Comparison of ENCODE assay signal across 8 cellular contexts in the genomic region with DNA sequence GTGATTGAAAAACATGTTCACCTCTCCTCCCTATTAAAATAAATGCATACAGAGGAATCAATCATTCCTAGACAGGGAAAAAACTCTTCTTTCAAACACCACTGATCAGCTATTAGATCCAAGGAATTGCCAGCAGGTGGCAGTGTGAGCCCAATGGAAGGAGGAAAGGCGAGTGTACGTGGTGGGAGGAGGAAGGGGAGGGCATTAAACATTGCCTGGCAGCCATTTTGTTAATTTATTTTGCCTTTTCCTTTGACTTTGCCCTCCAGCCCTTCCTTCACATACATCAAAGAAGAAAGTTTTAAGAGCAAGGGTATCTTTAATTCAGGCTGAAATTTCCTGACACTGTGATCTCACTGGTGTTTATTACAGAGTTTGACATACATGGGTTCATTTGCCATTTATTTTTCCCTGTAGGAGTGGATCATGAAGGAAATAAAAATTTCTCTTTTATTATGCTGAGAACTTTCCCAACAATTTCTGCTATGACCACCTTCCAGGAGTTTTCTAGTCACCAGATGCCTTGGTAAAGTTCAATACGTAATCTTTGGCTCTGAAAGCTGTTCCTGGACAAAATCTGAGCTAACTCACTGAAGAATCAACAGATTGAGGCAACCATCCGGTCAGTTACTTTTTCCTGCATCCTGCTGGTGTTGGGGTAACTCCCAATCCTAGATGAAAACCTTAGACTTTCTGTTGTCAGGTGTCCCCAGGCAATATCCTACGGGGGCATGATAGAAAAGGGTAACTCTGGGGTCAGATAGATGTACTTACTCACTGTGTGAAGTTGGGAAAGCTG. TPM values are rescaled to one million over a fixed set of nuclear protein-coding genes. Genes with fewer than 3 reads are reported as not detected.
DNase-seq lines count a peak whose midpoint lies in the region; TF ChIP-seq lines count a peak whose summit lies in the region.

No MANE protein-coding gene starts in this region.

- H3K4me3 ChIP-seq in adrenal gland (peak overlapping the region in 1 of 4 donors; percentile 80), trophoblast cell (ENCODE audit: low read depth, low read length) (no peak overlapping the region), tibial artery (peak overlapping the region; percentile 91 to 96)

- no CpG with 5 or more reads among the region's 5 CpGs for WGBS in H9 (ENCODE audit: extremely low coverage, insufficient read length, low lambda C conversion rate)
- 25 to 33% (median 31%) methylated on average over 5 of the region's 5 CpGs for WGBS in adrenal gland, 4 donors
- no CpG with 5 or more reads among the region's 5 CpGs for WGBS in trophoblast cell (ENCODE audit: extremely low coverage, insufficient coverage, insufficient read length)

- no peak overlapping the region for H2AFZ ChIP-seq in H9 (ENCODE audit: low read length)
- peak overlapping the region; percentile 38 for H2AFZ ChIP-seq in trophoblast cell (ENCODE audit: insufficient read depth, low read length, poor library complexity)

- no peaks in the 10 kb centered on the region for H3K9me3 ChIP-seq in H9 (ENCODE audit: control insufficient read depth, low read depth, low read length)
- no peaks in the 10 kb centered on the region for H3K9me3 ChIP-seq in adrenal gland (replicated peaks in 1 of 3)
- H3K9me3 ChIP-seq in trophoblast cell (ENCODE audit: insufficient read depth, low read depth, low read length): no peaks in the 10 kb centered on the region
- no peaks in the 10 kb centered on the region for H3K9me3 ChIP-seq in tibial artery

- peak overlapping the region; percentile 29 for H3K4me2 ChIP-seq in H9 (ENCODE audit: insufficient read depth, insufficient read length, low read length)
- H3K4me2 ChIP-seq in trophoblast cell (ENCODE audit: low read length): peak overlapping the region; percentile 11

- H3K23ac ChIP-seq in H9 (ENCODE audit: insufficient read length, low read depth, low read length) (no peak overlapping the region), trophoblast cell (ENCODE audit: low read length) (no peak overlapping the region)

- H2BK20ac ChIP-seq in H9 (ENCODE audit: low read depth, low read length, poor library complexity, severe bottlenecking): no peak overlapping the region

- no peak for TF ChIP-seq POLR2A in adrenal gland (IDR thresholded peaks at IDR 0.05)

- no peaks in the 10 kb centered on the region for H4K20me1 ChIP-seq in H9 (ENCODE audit: control insufficient read depth, insufficient read depth, insufficient read length)

- no peaks in the 10 kb centered on the region for H3K79me1 ChIP-seq in H9 (ENCODE audit: insufficient read depth, low read depth, low read length, poor library complexity, severe bottlenecking)
- H3K79me1 ChIP-seq in trophoblast cell (ENCODE audit: low read length): peaks cover 6% of the 10 kb centered on the region

- H3K36me3 Mint-ChIP-seq in Calu3 (ENCODE audit: insufficient read depth, unreplicated experiment): peaks cover 30% of the 10 kb centered on the region
- no peaks in the 10 kb centered on the region; a peak in 1 of 7 replicates for H3K36me3 Mint-ChIP-seq in H9 (ENCODE audit: insufficient read depth in 1 of 3, low read depth in 3 of 3)

- H3K18ac ChIP-seq in H9 (ENCODE audit: insufficient read length, low read depth, low read length) (peak overlapping the region; percentile 27), trophoblast cell (ENCODE audit: low read length) (no peak overlapping the region)

- BruUV-seq in Calu3 (replicated peaks; lab: Mats Ljungman, UMichigan): no TSS peak

- H3K9ac ChIP-seq in H9 (ENCODE audit: extremely low read depth, insufficient read length, low read length): peak overlapping the region; percentile 10
- no peak overlapping the region for H3K9ac ChIP-seq in trophoblast cell (ENCODE audit: low read length)

- DNase-seq in Calu3 (peak; percentile 80), H9 (peak; percentile 80), NCI-H128 (lab: John Stamatoyannopoulos, UW; ENCODE audit: unreplicated experiment) (peak; percentile 67), SW480 (ENCODE audit: low spot score) (peak; percentile 82), adrenal gland (peak; percentile 87 to 96 (median 93)), cardiac septum (ENCODE audit: low spot score) (peak; percentile 92), trophoblast cell (peak; percentile 81 to 97), tibial artery (peak; percentile 91 to 94)

- H4K12ac ChIP-seq in trophoblast cell (ENCODE audit: low read depth, low read length): peak overlapping the region; percentile 70

- H3K27me3 Mint-ChIP-seq in Calu3 (ENCODE audit: unreplicated experiment): peaks cover 30% of the 10 kb centered on the region
- H3K27me3 Mint-ChIP-seq in H9 (ENCODE audit: low read depth): peaks cover 3% of the 10 kb centered on the region

- H3K79me2 ChIP-seq in H9 (ENCODE audit: insufficient read depth, low read length): peaks cover 15% of the 10 kb centered on the region; the same call in 1 of the 2 replicates
- H3K79me2 ChIP-seq in trophoblast cell (ENCODE audit: control insufficient read depth, insufficient read depth, low read length, poor library complexity): peaks cover 9% of the 10 kb centered on the region

- H3K4me1 ChIP-seq in H9 (ENCODE audit: insufficient read depth, low read length) (no peaks in the 10 kb centered on the region; the same call in 1 of the 2 replicates), adrenal gland (replicated peaks in 1 of 2) (peaks cover 11 to 37% of the 10 kb centered on the region in 2 donors), trophoblast cell (ENCODE audit: control insufficient read depth in 1 of 2, insufficient read depth in 2 of 2, low read length in 2 of 2) (peaks cover 3 to 5% of the 10 kb centered on the region in 2 experiments), tibial artery (peaks cover 0 to 32% (median 17%) of the 10 kb centered on the region in 4 donors)

- H2BK5ac ChIP-seq in H9 (ENCODE audit: insufficient read length, low read length) (no peak overlapping the region), trophoblast cell (ENCODE audit: low read depth, low read length, poor library complexity) (no peak overlapping the region)

- H3K4ac ChIP-seq in H9 (ENCODE audit: low read depth, low read length) (no peak overlapping the region), trophoblast cell (ENCODE audit: low read depth, low read length) (no peak overlapping the region)

- peak; percentile 59 for TF ChIP-seq CTCF in Calu3 (IDR thresholded peaks at IDR 0.05; ENCODE audit: unreplicated experiment)
- peak; percentile 92 for TF ChIP-seq CTCF in H9 (conservative IDR thresholded peaks at IDR 0.05)
- TF ChIP-seq CTCF in adrenal gland (IDR thresholded peaks at IDR 0.05): peak; percentile 83 to 99 (median 94)
- peak; percentile 75 to 86 for TF ChIP-seq CTCF in tibial artery (IDR thresholded peaks at IDR 0.05)

- H2BK120ac ChIP-seq in H9 (ENCODE audit: low read depth, low read length, poor library complexity, severe bottlenecking): no peak overlapping the region
- H2BK120ac ChIP-seq in trophoblast cell (ENCODE audit: insufficient read depth, low read length, poor library complexity): no peak overlapping the region

- peak overlapping the region; percentile 17 for H3K27ac ChIP-seq in H9 (ENCODE audit: insufficient read length, low read depth, low read length)
- peak overlapping the region in 4 of 5 donors; percentile 43 to 94 (median 92) for H3K27ac ChIP-seq in adrenal gland
- no peak overlapping the region for H3K27ac ChIP-seq in trophoblast cell (ENCODE audit: low read depth, low read length)
- peak overlapping the region; percentile 94 to 96 for H3K27ac ChIP-seq in tibial artery

- H3K27me3 ChIP-seq in H9 (ENCODE audit: insufficient read depth, low read length) (no peaks in the 10 kb centered on the region), adrenal gland (no peaks in the 10 kb centered on the region), trophoblast cell (ENCODE audit: insufficient read depth, low read length) (no peaks in the 10 kb centered on the region), tibial artery (peaks cover 0 to 3% of the 10 kb centered on the region in 2 donors)

- H3K14ac ChIP-seq in H9 (ENCODE audit: insufficient read depth, low read length) (peak overlapping the region; percentile 20; the same call in 1 of the 2 replicates), trophoblast cell (ENCODE audit: low read length) (peak overlapping the region; percentile 6)

- no peak overlapping the region for H3K56ac ChIP-seq in H9 (ENCODE audit: insufficient read length, low read depth, low read length)

- H3K27ac Mint-ChIP-seq in Calu3 (ENCODE audit: unreplicated experiment): peak overlapping the region; percentile 60
- peak overlapping the region; percentile 70 to 96 (median 84) for H3K27ac Mint-ChIP-seq in H9

- H4K91ac ChIP-seq in H9 (ENCODE audit: insufficient read length, low read depth, low read length): no peak overlapping the region
- H4K91ac ChIP-seq in trophoblast cell (ENCODE audit: low read depth, low read length): peak overlapping the region; percentile 45

- intact Hi-C loops in Calu3 (cut with micrococcal nuclease; ENCODE audit: unreplicated experiment) (loop anchor here (2.0 to 5.0 kb wide), 5 partner anchors 71 to 436 kb away; partner anchors contain the start of genes AHCYL1, AMPD2 and GNAT2), adrenal gland (cut with DNase I) (loop anchor here (5.0 to 10.0 kb wide), 3 partner anchors 81 to 438 kb away; partner anchors contain the start of gene AHCYL1 (in 1 of the 2)), cardiac septum (cut with DNase I) (loop anchor here (1.0 to 5.0 kb wide), 3 partner anchors 82 to 436 kb away; partner anchors contain the start of gene AHCYL1), tibial artery (cut with DNase I; ENCODE audit: low total_unique reads) (loop anchor here (5.0 to 10.0 kb wide), 2 partner anchors 226 to 438 kb away; partner anchors contain the start of gene AHCYL1)

- no peaks in the 10 kb centered on the region for H3K4me1 Mint-ChIP-seq in Calu3 (ENCODE audit: low read depth, unreplicated experiment)
- H3K4me1 Mint-ChIP-seq in H9: peaks cover 33 to 36% of the 10 kb centered on the region in 2 experiments

- no peak overlapping the region for H2BK15ac ChIP-seq in H9 (ENCODE audit: low read depth, low read length)

- H3K9me3 Mint-ChIP-seq in Calu3 (ENCODE audit: low read depth, unreplicated experiment): no peaks in the 10 kb centered on the region
- no peaks in the 10 kb centered on the region for H3K9me3 Mint-ChIP-seq in H9

- H2AK5ac ChIP-seq in H9 (ENCODE audit: insufficient read length, low read length) (no peak overlapping the region), trophoblast cell (ENCODE audit: low read length) (no peak overlapping the region)

- H3K23me2 ChIP-seq in H9 (ENCODE audit: insufficient read length, low read depth, low read length, poor library complexity, severe bottlenecking): peaks cover 7% of the 10 kb centered on the region

- H4K8ac ChIP-seq in H9 (replicated peaks; ENCODE audit: insufficient read length, low read depth, low read length) (no peak overlapping the region), trophoblast cell (ENCODE audit: low read depth, low read length) (peak overlapping the region; percentile 72)

- H3K36me3 ChIP-seq in adrenal gland (replicated peaks in 1 of 2) (no peaks in the 10 kb centered on the region), trophoblast cell (ENCODE audit: control insufficient read depth in 1 of 2, insufficient read depth in 2 of 2, low read length in 2 of 2) (no peaks in the 10 kb centered on the region), tibial artery (no peaks in the 10 kb centered on the region)

- peak overlapping the region; percentile 22 for H4K5ac ChIP-seq in H9 (ENCODE audit: insufficient read length, low read depth, low read length)

- CTCF ChIA-PET in Calu3 (lab: Charles Lee): interaction anchor here (0.8 to 1.9 kb wide), 9 partner anchors 17 to 438 kb away, joined by 3 to 26 read pairs (median 4); partner anchors contain the start of gene AHCYL1

- H3K4me3 Mint-ChIP-seq in Calu3 (ENCODE audit: low read depth, unreplicated experiment) (peak overlapping the region; percentile 91), H9 (peak overlapping the region; percentile 72 to 99)

- peak overlapping the region; percentile 89 for H2BK12ac ChIP-seq in H9 (ENCODE audit: insufficient read length, low read depth, low read length)
- no peak overlapping the region for H2BK12ac ChIP-seq in trophoblast cell (ENCODE audit: low read length)

- no peak overlapping the region for H3T11ph ChIP-seq in H9 (ENCODE audit: low read length)

RNA-seq across cellular contexts. Expression of gene GNAI3, which starts 1.9 kb away (rescaled TPM):
- total RNA-seq in Calu3 (2022) (6.3 and 6.5 TPM in 2 replicates), H9 (2021) (9.8 and 9.9 TPM in 2 replicates), adrenal gland (1 to 10 TPM; 2.8 to 6.3 (median 5.6) TPM), cardiac septum (3.9 TPM)
- 1 to 10 TPM; 1.6 to 7.7 (median 2.2) TPM for polyA plus RNA-seq in adrenal gland
- 6.9 and 7.0 TPM in 2 replicates for polyA plus RNA-seq in trophoblast cell (2013)

RNA-seq across cellular contexts. Expression of gene GPR61, which starts 6.8 kb away (rescaled TPM):
- not detected in 2 replicates for total RNA-seq in Calu3 (2022)
- total RNA-seq in H9 (2021): 0.24 and 0.48 TPM in 2 replicates
- 1 to 10 TPM in 1 of 8 donors, under 1 TPM in 5, not detected in 2; 0.11 to 2.1 (median 0.52) TPM for total RNA-seq in adrenal gland
- polyA plus RNA-seq in adrenal gland: 1 to 10 TPM in 1 of 3 donors, under 1 TPM in 2; 0.57 to 1.2 (median 0.88) TPM
- 0.13 TPM for total RNA-seq in cardiac septum
- polyA plus RNA-seq in trophoblast cell (2013): not detected in 2 replicates

RNA-seq across cellular contexts. Expression of gene AMIGO1, which starts 37.0 kb away (rescaled TPM):
- total RNA-seq in Calu3 (2022): 1.3 and 1.5 TPM in 2 replicates
- 3.6 and 4.1 TPM in 2 replicates for total RNA-seq in H9 (2021)
- 10 to 100 TPM; 19.8 to 27.9 (median 24.5) TPM for total RNA-seq in adrenal gland
- 10 to 100 TPM in 1 of 3 donors, 1 to 10 TPM in 2; 3.8 to 20.7 (median 4.7) TPM for polyA plus RNA-seq in adrenal gland
- 13.8 TPM for total RNA-seq in cardiac septum
- polyA plus RNA-seq in trophoblast cell (2013): 0.08 and 0.12 TPM in 2 replicates

RNA-seq across cellular contexts. Expression of gene CYB561D1, which starts 52.6 kb away (rescaled TPM):
- total RNA-seq in Calu3 (2022) (9.0 and 9.6 TPM in 2 replicates), H9 (2021) (6.5 and 6.7 TPM in 2 replicates), adrenal gland (10 to 100 TPM in 6 of 8 donors, 1 to 10 TPM in 2; 8.5 to 21.2 (median 14.8) TPM), cardiac septum (5.5 TPM)
- 1 to 10 TPM; 4.4 to 9.5 (median 7.8) TPM for polyA plus RNA-seq in adrenal gland
- polyA plus RNA-seq in trophoblast cell (2013): 3.0 and 3.3 TPM in 2 replicates
